Comparison of ENCODE assay signal across 1 cellular context in the genomic region with DNA sequence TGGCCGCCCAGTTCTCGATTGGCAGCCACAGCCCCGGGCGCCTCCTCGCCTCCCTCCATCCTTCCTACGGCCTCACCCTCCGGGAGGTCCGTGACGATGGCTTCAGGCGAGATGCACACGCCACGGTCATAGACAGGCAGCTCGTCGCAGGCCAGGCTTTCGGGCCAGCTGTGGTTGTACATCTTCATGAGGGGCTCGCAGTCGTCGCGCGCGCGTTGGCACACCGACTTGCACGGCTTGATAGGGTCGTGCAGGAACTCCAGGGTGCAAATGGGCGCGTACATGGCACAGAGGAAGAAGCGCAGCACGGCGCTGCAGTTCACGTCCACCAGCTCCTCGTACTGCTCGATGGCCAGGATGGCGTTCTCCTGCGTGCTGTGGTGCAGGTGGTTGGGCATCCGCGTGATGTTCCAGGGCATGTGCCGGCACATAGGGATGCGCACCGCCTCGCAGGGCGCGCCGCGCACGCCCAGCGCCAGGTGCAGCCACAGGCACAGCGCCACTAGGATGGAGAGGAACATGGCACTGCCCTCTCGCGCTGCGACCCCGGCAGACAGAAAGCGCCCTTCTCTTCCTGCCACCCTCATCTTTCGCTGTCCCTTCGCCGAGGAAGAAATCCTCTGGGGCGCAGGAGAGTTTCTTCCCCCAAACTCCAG.
TF ChIP-seq lines count a peak whose summit lies in the region.

No MANE protein-coding gene starts in this region.

TF ChIP-seq in HepG2, 621 proteins besides CTCF, POLR2A, EP300 and RAD21 (continued from another document and continues in another):
- no peak for TF ChIP-seq MAZ (IDR thresholded peaks at IDR 0.05; ENCODE audit: borderline replicate concordance, low read depth, low read length)
- 0 out of 2 replicates have a peak, but pooled peaks have one; percentile 3 for TF ChIP-seq MAZ (CRISPR knock-in tag; IDR thresholded peaks at IDR 0.05; ENCODE audit: low read depth)
- TF ChIP-seq HIC2 (CRISPR knock-in tag; IDR thresholded peaks at IDR 0.05; ENCODE audit: low read depth): peak; percentile 80
- TF ChIP-seq, protein P1, sequence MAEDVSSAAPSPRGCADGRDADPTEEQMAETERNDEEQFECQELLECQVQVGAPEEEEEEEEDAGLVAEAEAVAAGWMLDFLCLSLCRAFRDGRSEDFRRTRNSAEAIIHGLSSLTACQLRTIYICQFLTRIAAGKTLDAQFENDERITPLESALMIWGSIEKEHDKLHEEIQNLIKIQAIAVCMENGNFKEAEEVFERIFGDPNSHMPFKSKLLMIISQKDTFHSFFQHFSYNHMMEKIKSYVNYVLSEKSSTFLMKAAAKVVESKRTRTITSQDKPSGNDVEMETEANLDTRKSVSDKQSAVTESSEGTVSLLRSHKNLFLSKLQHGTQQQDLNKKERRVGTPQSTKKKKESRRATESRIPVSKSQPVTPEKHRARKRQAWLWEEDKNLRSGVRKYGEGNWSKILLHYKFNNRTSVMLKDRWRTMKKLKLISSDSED (CRISPR knock-in tag; IDR thresholded peaks at IDR 0.05): peak; percentile 87
- TF ChIP-seq CBX5 (CRISPR knock-in tag; IDR thresholded peaks at IDR 0.05; ENCODE audit: borderline replicate concordance): peak; percentile 55; the same call in 1 of the 2 replicates
- peak; percentile 91; the same call in 1 of the 2 replicates for TF ChIP-seq ZBTB38 (CRISPR knock-in tag; IDR thresholded peaks at IDR 0.05)
- peak; percentile 22; the same call in 1 of the 2 replicates for TF ChIP-seq DZIP1 (CRISPR knock-in tag; IDR thresholded peaks at IDR 0.05)
- no peak for TF ChIP-seq ZNF577 (CRISPR knock-in tag; IDR thresholded peaks at IDR 0.05; ENCODE audit: borderline replicate concordance, low read depth)
- TF ChIP-seq HNRNPL (IDR thresholded peaks at IDR 0.05; ENCODE audit: low read depth, low read length): peak; percentile 93
- TF ChIP-seq BCLAF1 (IDR thresholded peaks at IDR 0.05): no peak
- TF ChIP-seq ZNF605 (CRISPR knock-in tag; IDR thresholded peaks at IDR 0.05): peak; percentile 66
- 0 out of 2 replicates have a peak, but pooled peaks have one; percentile 75 for TF ChIP-seq ZNF563 (CRISPR knock-in tag; IDR thresholded peaks at IDR 0.05)
- TF ChIP-seq, protein P2, sequence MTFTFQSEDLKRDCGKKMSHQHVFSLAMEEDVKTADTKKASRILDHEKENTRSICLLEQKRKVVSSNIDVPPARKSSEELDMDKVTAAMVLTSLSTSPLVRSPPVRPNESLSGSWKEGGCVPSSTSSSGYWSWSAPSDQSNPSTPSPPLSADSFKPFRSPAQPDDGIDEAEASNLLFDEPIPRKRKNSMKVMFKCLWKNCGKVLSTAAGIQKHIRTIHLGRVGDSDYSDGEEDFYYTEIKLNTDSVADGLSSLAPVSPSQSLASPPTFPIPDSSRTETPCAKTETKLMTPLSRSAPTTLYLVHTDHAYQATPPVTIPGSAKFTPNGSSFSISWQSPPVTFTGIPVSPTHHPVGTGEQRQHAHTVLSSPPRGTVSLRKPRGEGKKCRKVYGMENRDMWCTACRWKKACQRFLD (CRISPR knock-in tag; IDR thresholded peaks at IDR 0.05; ENCODE audit: borderline replicate concordance): peak; percentile 85; the same call in 1 of the 2 replicates
- TF ChIP-seq KDM5B (CRISPR knock-in tag; IDR thresholded peaks at IDR 0.05; ENCODE audit: borderline replicate concordance): peak; percentile 72; the same call in 1 of the 2 replicates
- TF ChIP-seq, protein P3, sequence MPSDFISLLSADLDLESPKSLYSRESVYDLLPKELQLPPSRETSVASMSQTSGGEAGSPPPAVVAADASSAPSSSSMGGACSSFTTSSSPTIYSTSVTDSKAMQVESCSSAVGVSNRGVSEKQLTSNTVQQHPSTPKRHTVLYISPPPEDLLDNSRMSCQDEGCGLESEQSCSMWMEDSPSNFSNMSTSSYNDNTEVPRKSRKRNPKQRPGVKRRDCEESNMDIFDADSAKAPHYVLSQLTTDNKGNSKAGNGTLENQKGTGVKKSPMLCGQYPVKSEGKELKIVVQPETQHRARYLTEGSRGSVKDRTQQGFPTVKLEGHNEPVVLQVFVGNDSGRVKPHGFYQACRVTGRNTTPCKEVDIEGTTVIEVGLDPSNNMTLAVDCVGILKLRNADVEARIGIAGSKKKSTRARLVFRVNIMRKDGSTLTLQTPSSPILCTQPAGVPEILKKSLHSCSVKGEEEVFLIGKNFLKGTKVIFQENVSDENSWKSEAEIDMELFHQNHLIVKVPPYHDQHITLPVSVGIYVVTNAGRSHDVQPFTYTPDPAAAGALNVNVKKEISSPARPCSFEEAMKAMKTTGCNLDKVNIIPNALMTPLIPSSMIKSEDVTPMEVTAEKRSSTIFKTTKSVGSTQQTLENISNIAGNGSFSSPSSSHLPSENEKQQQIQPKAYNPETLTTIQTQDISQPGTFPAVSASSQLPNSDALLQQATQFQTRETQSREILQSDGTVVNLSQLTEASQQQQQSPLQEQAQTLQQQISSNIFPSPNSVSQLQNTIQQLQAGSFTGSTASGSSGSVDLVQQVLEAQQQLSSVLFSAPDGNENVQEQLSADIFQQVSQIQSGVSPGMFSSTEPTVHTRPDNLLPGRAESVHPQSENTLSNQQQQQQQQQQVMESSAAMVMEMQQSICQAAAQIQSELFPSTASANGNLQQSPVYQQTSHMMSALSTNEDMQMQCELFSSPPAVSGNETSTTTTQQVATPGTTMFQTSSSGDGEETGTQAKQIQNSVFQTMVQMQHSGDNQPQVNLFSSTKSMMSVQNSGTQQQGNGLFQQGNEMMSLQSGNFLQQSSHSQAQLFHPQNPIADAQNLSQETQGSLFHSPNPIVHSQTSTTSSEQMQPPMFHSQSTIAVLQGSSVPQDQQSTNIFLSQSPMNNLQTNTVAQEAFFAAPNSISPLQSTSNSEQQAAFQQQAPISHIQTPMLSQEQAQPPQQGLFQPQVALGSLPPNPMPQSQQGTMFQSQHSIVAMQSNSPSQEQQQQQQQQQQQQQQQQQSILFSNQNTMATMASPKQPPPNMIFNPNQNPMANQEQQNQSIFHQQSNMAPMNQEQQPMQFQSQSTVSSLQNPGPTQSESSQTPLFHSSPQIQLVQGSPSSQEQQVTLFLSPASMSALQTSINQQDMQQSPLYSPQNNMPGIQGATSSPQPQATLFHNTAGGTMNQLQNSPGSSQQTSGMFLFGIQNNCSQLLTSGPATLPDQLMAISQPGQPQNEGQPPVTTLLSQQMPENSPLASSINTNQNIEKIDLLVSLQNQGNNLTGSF (CRISPR knock-in tag; IDR thresholded peaks at IDR 0.05): peak; percentile 85; the same call in 1 of the 2 replicates
- TF ChIP-seq TFAP4 (IDR thresholded peaks at IDR 0.05; ENCODE audit: borderline replicate concordance, low read depth): no peak
- TF ChIP-seq, protein P4, sequence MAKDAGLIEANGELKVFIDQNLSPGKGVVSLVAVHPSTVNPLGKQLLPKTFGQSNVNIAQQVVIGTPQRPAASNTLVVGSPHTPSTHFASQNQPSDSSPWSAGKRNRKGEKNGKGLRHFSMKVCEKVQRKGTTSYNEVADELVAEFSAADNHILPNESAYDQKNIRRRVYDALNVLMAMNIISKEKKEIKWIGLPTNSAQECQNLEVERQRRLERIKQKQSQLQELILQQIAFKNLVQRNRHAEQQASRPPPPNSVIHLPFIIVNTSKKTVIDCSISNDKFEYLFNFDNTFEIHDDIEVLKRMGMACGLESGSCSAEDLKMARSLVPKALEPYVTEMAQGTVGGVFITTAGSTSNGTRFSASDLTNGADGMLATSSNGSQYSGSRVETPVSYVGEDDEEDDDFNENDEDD (CRISPR knock-in tag; IDR thresholded peaks at IDR 0.05; ENCODE audit: borderline replicate concordance): peak; percentile 64; the same call in 1 of the 2 replicates
- no peak for TF ChIP-seq CHD4 (IDR thresholded peaks at IDR 0.05; ENCODE audit: borderline replicate concordance, low read length)
- TF ChIP-seq YEATS4 (CRISPR knock-in tag; IDR thresholded peaks at IDR 0.05; ENCODE audit: borderline replicate concordance): no peak; the same call in 1 of the 2 replicates
- TF ChIP-seq PAF1 (CRISPR knock-in tag; IDR thresholded peaks at IDR 0.05): no peak
- TF ChIP-seq HNRNPLL (IDR thresholded peaks at IDR 0.05; ENCODE audit: low read depth, low read length, poor library complexity, severe bottlenecking): peak; percentile 1
- TF ChIP-seq, protein P5, sequence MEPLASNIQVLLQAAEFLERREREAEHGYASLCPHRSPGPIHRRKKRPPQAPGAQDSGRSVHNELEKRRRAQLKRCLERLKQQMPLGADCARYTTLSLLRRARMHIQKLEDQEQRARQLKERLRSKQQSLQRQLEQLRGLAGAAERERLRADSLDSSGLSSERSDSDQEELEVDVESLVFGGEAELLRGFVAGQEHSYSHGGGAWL (CRISPR knock-in tag; IDR thresholded peaks at IDR 0.05): peak; percentile 69; the same call in 1 of the 2 replicates
- peak; percentile 64; the same call in 1 of the 2 replicates for TF ChIP-seq ZNF749 (CRISPR knock-in tag; IDR thresholded peaks at IDR 0.05; ENCODE audit: borderline replicate concordance)
- peak; percentile 54; the same call in 1 of the 2 replicates for TF ChIP-seq ZNF446 (CRISPR knock-in tag; IDR thresholded peaks at IDR 0.05)
- TF ChIP-seq NCOA2 (CRISPR knock-in tag; IDR thresholded peaks at IDR 0.05): no peak
- TF ChIP-seq CCDC6 (CRISPR knock-in tag; IDR thresholded peaks at IDR 0.05): peak; percentile 36; the same call in 1 of the 2 replicates
